ENCODE assay signal across 26 cellular contexts in the genomic region with DNA sequence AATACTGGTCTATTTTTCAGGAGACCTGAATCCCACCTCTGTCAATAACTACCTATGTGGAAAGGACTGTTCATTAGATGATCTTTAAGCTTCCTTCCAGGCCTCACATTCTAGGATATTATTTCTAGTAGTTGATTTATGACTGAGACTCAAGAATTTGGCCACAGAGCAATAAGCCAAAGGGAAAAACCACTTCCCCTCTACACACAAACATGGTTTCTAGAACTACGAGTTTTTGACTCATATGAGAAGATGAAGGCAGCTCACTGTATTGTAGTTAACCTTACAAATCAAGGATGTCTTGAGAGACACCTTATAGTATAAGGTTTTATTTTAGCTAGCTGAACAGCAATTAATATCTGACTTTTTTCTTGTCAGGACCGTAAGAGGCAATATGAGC. TPM values are rescaled to one million over a fixed set of nuclear protein-coding genes. Genes with fewer than 3 reads are reported as not detected.
"Had no signal": no experiment of that assay in that cellular context is flagged by ENCODE, and none has a peak within 500 bp of the region (broad histone marks: within the 10 kb centered on the region; RNA-seq: fewer than 3 reads in every experiment).

No MANE protein-coding gene starts in this region.

- H3K27me3 ChIP-seq: brain microvascular endothelial cell, colonic mucosa, hepatocyte, neutrophil, upper lobe of right lung had no signal

- H3K4me3 ChIP-seq: adrenal gland, colonic mucosa, hepatocyte, lower lobe of right lung, upper lobe of right lung had no signal

- FAIRE-seq: endometrium, TTC549 had no signal

- H3K4me1 ChIP-seq: adrenal gland, colonic mucosa, lower lobe of right lung, parathyroid adenoma, upper lobe of right lung had no signal

- H3K4me2 ChIP-seq: hepatocyte had no signal

- DNase-seq: activated CD4-positive, alpha-beta T cell treated with anti-CD3 and anti-CD28 coated beads for 36 hours; activated CD4-positive, alpha-beta T cell treated with anti-CD3 and anti-CD28 coated beads, Interleukin-2, amount 50 U/mL, for 48 hours; activated gamma-delta T cell treated with Interleukin-2 at 50 U/mL for 16 hours; activated T-cell treated with anti-CD3 and anti-CD28 coated beads for 4 hours; adrenal gland; brain microvascular endothelial cell; central memory CD4-positive, alpha-beta T cell; colonic mucosa; erythroblast; foreskin fibroblast; islet precursor cell; left colon; lower lobe of right lung; natural killer cell; stimulated activated CD4-positive, alpha-beta T cell treated with anti-CD3 and anti-CD28 coated beads, Interleukin-4, amount 100 ng/mL, for 4 hours; upper lobe of right lung had no signal

- H3K9ac ChIP-seq: parathyroid adenoma had no signal

- H3K36me3 ChIP-seq: adrenal gland, brain microvascular endothelial cell, colonic mucosa, lower lobe of right lung, upper lobe of right lung had no signal

- H3K9me3 ChIP-seq: adrenal gland, colonic mucosa, lower lobe of right lung, neutrophil, upper lobe of right lung had no signal

- H2AFZ ChIP-seq: hepatocyte, parathyroid adenoma had no signal

- ATAC-seq: activated CD4-positive, alpha-beta T cell treated with anti-CD3 and anti-CD28 coated beads for 36 hours; activated naive CD4-positive, alpha-beta T cell treated with anti-CD3 and anti-CD28 coated beads, Interleukin-2, amount 50 U/mL, for 72 hours; left colon; lower lobe of right lung; natural killer cell; sciatic nerve; stimulated activated memory B cell treated with anti-CD40 and anti-IgM and Interleukin-4, amounts not matched to agents 10 μg/mL and 1 μg/mL and 100 μg/mL, for 72 hours; upper lobe of right lung; WTC11 had no signal

- H3K27ac ChIP-seq: adrenal gland, brain microvascular endothelial cell, colonic mucosa, hepatocyte, lower lobe of right lung, neutrophil, parathyroid adenoma, upper lobe of right lung had no signal

- H3K79me2 ChIP-seq: hepatocyte, parathyroid adenoma had no signal

RNA-seq across cellular contexts. Expression of gene GDPD2, which starts 36.9 kb away (rescaled TPM):
- total RNA-seq: activated T-helper 1 cell treated with anti-CD3 and anti-CD28 coated beads, Interleukin-12 subunit alpha, Interleukin-12 subunit beta, Interleukin-2, Interleukin-4 antibody, amounts not matched to agents 30 ng/mL and 10 ng/mL and 1 ng/mL, durations not matched to agents 14 hours and 24 hours and 36 hours; adrenal gland; lower lobe of right lung; natural killer cell; upper lobe of right lung had no signal
